22 cellular contexts compared by ENCODE assay signal in genomic region chr9:115099891-115100290, GRCh38. TPM values are rescaled to one million over a fixed set of nuclear protein-coding genes. Genes with fewer than 3 reads are reported as not detected.
A peak's percentile ranks its signal among the peaks of the same experiment; 100 is the strongest.
DNase-seq lines count a peak whose midpoint lies in the region; ATAC-seq and TF ChIP-seq lines count a peak whose summit lies in the region.
"Had no signal": no experiment of that assay in that cellular context is flagged by ENCODE, and none has a peak within 500 bp of the region (broad histone marks: within the 10 kb centered on the region; RNA-seq: fewer than 3 reads in every experiment).

No MANE protein-coding gene starts in this region.

- POLR2A ChIA-PET in WTC11 (lab: Charles Lee), result no interaction called here

- CTCF ChIA-PET in WTC11 (lab: Charles Lee), result no interaction called here

- H3K27me3 Mint-ChIP-seq in WTC11 (ENCODE audit: low read depth), result peaks cover 9% of the 10 kb centered on the region
- peaks cover 7% of the 10 kb centered on the region for H3K27me3 Mint-ChIP-seq in nephron progenitor cell (ENCODE audit: low read depth, poor library complexity)
- H3K27me3 Mint-ChIP-seq in activated naive CD8-positive, alpha-beta T cell treated with anti-CD3 and anti-CD28 coated beads, Interleukin-2, amount 50 U/mL, for 24 hours, result peaks cover 18% of the 10 kb centered on the region

- H3K4me1 Mint-ChIP-seq in WTC11, result peaks cover 5% of the 10 kb centered on the region; the same call in 1 of the 2 replicates
- peaks cover 32% of the 10 kb centered on the region for H3K4me1 Mint-ChIP-seq in nephron progenitor cell
- no peaks in the 10 kb centered on the region for H3K4me1 Mint-ChIP-seq in activated naive CD8-positive, alpha-beta T cell treated with anti-CD3 and anti-CD28 coated beads, Interleukin-2, amount 50 U/mL, for 24 hours
- H3K4me1 Mint-ChIP-seq: naive B cell; stimulated activated effector memory CD8-positive, alpha-beta T cell treated with anti-CD3 and anti-CD28 coated beads, Interleukin-12 subunit alpha, Interleukin-12 subunit beta, amount 100 ng/mL, for 72 hours had no signal

- no peak overlapping the region for H3K27ac Mint-ChIP-seq in WTC11
- peak overlapping the region; percentile 70 for H3K27ac Mint-ChIP-seq in nephron progenitor cell
- no peak overlapping the region for H3K27ac Mint-ChIP-seq in activated naive CD8-positive, alpha-beta T cell treated with anti-CD3 and anti-CD28 coated beads, Interleukin-2, amount 50 U/mL, for 24 hours
- H3K27ac Mint-ChIP-seq: activated CD4-positive, alpha-beta memory T cell treated with anti-CD3 and anti-CD28 coated beads for 36 hours; naive B cell; stimulated activated effector memory CD8-positive, alpha-beta T cell treated with anti-CD3 and anti-CD28 coated beads, Interleukin-12 subunit alpha, Interleukin-12 subunit beta, amount 100 ng/mL, for 72 hours had no signal

- DNase-seq in WTC11 (ENCODE audit: low spot score) (peak; percentile 23), fibroblast of peridontal ligament (ENCODE audit: extremely low read depth) (peak; percentile 69), nephron progenitor cell (peak; percentile 30), NCI-H2227 (lab: John Stamatoyannopoulos, UW; ENCODE audit: unreplicated experiment) (no peak)
- no peak for DNase-seq in stimulated activated CD4-positive, alpha-beta T cell treated with anti-CD3 and anti-CD28 coated beads, Interleukin-4, amount 100 ng/mL, for 1 hour
- no peak for DNase-seq in activated naive CD8-positive, alpha-beta T cell treated with anti-CD3 and anti-CD28 coated beads, Interleukin-2, amount 50 U/mL, for 24 hours
- DNase-seq: activated CD4-positive, alpha-beta memory T cell treated with anti-CD3 and anti-CD28 coated beads for 36 hours; activated CD4-positive, CD25-positive, alpha-beta regulatory T cell; activated T-cell treated with anti-CD3 and anti-CD28 coated beads for 4 hours; DMS79 treated with DMSO at 0.1 percent for 48 hours; foreskin keratinocyte; mammary epithelial cell; naive B cell; NCI-H1105 treated with DMSO at 0.1 percent for 48 hours; NCI-H2029 treated with DMSO at 0.1 percent for 48 hours; NCI-H345; NCI-H774; pancreas; stimulated activated CD4-positive, alpha-beta T cell treated with anti-CD3 and anti-CD28 coated beads, Interleukin-1b, Interleukin-23, amount 100 ng/mL, for 48 hours; T-helper 9 cell had no signal

- H3K9me3 Mint-ChIP-seq in WTC11 (peaks cover 3% of the 10 kb centered on the region; the same call in 1 of the 2 replicates), nephron progenitor cell (no peaks in the 10 kb centered on the region)
- no peaks in the 10 kb centered on the region for H3K9me3 Mint-ChIP-seq in activated naive CD8-positive, alpha-beta T cell treated with anti-CD3 and anti-CD28 coated beads, Interleukin-2, amount 50 U/mL, for 24 hours
- H3K9me3 Mint-ChIP-seq: activated CD4-positive, alpha-beta memory T cell treated with anti-CD3 and anti-CD28 coated beads for 36 hours; stimulated activated effector memory CD8-positive, alpha-beta T cell treated with anti-CD3 and anti-CD28 coated beads, Interleukin-12 subunit alpha, Interleukin-12 subunit beta, amount 100 ng/mL, for 72 hours had no signal

- TF ChIP-seq CTCF in WTC11 (IDR thresholded peaks at IDR 0.05), result no peak
- TF ChIP-seq CTCF in nephron progenitor cell (IDR thresholded peaks at IDR 0.05), result no peak

- ATAC-seq in WTC11, result peak; percentile 67; the same call in 1 of the 2 replicates
- no peak for ATAC-seq in HG02981 (IDR thresholded peaks at IDR 0.05; ENCODE audit: unreplicated experiment)
- no peak for ATAC-seq in activated naive CD8-positive, alpha-beta T cell treated with anti-CD3 and anti-CD28 coated beads, Interleukin-2, amount 50 U/mL, for 24 hours
- ATAC-seq: foreskin keratinocyte; pancreas; stimulated activated effector memory CD8-positive, alpha-beta T cell treated with anti-CD3 and anti-CD28 coated beads, Interleukin-12 subunit alpha, Interleukin-12 subunit beta, amount 100 ng/mL, for 72 hours had no signal

- H3K36me3 Mint-ChIP-seq in WTC11, result no peaks in the 10 kb centered on the region
- H3K36me3 Mint-ChIP-seq in nephron progenitor cell (ENCODE audit: low read depth), result no peaks in the 10 kb centered on the region
- no peaks in the 10 kb centered on the region for H3K36me3 Mint-ChIP-seq in activated naive CD8-positive, alpha-beta T cell treated with anti-CD3 and anti-CD28 coated beads, Interleukin-2, amount 50 U/mL, for 24 hours (ENCODE audit: low read depth)
- H3K36me3 Mint-ChIP-seq: activated CD4-positive, alpha-beta memory T cell treated with anti-CD3 and anti-CD28 coated beads for 36 hours; naive B cell; stimulated activated effector memory CD8-positive, alpha-beta T cell treated with anti-CD3 and anti-CD28 coated beads, Interleukin-12 subunit alpha, Interleukin-12 subunit beta, amount 100 ng/mL, for 72 hours had no signal

- no peak overlapping the region for H3K4me3 Mint-ChIP-seq in WTC11
- peak overlapping the region; percentile 6 for H3K4me3 Mint-ChIP-seq in nephron progenitor cell
- no peak overlapping the region for H3K4me3 Mint-ChIP-seq in activated naive CD8-positive, alpha-beta T cell treated with anti-CD3 and anti-CD28 coated beads, Interleukin-2, amount 50 U/mL, for 24 hours
- H3K4me3 Mint-ChIP-seq: activated CD4-positive, alpha-beta memory T cell treated with anti-CD3 and anti-CD28 coated beads for 36 hours; naive B cell; stimulated activated effector memory CD8-positive, alpha-beta T cell treated with anti-CD3 and anti-CD28 coated beads, Interleukin-12 subunit alpha, Interleukin-12 subunit beta, amount 100 ng/mL, for 72 hours had no signal

TF ChIP-seq in WTC11, 78 proteins besides CTCF, POLR2A, EP300 and RAD21:
- no peak for TF ChIP-seq FOXP4 (CRISPR knock-in tag; IDR thresholded peaks at IDR 0.05)
- TF ChIP-seq CREM (CRISPR knock-in tag; IDR thresholded peaks at IDR 0.05), result no peak
- TF ChIP-seq ZNF121 (CRISPR knock-in tag; IDR thresholded peaks at IDR 0.05), result no peak
- no peak for TF ChIP-seq NR1H2 (CRISPR knock-in tag; IDR thresholded peaks at IDR 0.05)
- no peak for TF ChIP-seq SP1 (CRISPR knock-in tag; conservative IDR thresholded peaks at IDR 0.05)
- TF ChIP-seq IRF1 (CRISPR knock-in tag; IDR thresholded peaks at IDR 0.05), result no peak
- no peak for TF ChIP-seq TCF7 (CRISPR knock-in tag; IDR thresholded peaks at IDR 0.05; ENCODE audit: low read depth)
- TF ChIP-seq MAX (CRISPR knock-in tag; IDR thresholded peaks at IDR 0.05), result no peak
- no peak for TF ChIP-seq E2F1 (CRISPR knock-in tag; IDR thresholded peaks at IDR 0.05)

RNA-seq across cellular contexts. Expression of gene TNC, which starts 18.1 kb away (rescaled TPM):
- total RNA-seq in WTC11 (2021), result 3.3 to 4.5 TPM (median 3.6 TPM) in 3 replicates

Comparison
In these comparisons a context has a peak if more than half of its experiments do, and no peak if none do; other contexts are left out.
1. DNase-seq: peak in WTC11 (single experiment), fibroblast of peridontal ligament (single experiment) and nephron progenitor cell (single experiment); none in NCI-H2227 (single experiment), stimulated activated CD4-positive, alpha-beta T cell treated with anti-CD3 and anti-CD28 coated beads, Interleukin-4, amount 100 ng/mL, for 1 hour (single experiment) and activated naive CD8-positive, alpha-beta T cell treated with anti-CD3 and anti-CD28 coated beads, Interleukin-2, amount 50 U/mL, for 24 hours (single experiment).